In the genomic region with DNA sequence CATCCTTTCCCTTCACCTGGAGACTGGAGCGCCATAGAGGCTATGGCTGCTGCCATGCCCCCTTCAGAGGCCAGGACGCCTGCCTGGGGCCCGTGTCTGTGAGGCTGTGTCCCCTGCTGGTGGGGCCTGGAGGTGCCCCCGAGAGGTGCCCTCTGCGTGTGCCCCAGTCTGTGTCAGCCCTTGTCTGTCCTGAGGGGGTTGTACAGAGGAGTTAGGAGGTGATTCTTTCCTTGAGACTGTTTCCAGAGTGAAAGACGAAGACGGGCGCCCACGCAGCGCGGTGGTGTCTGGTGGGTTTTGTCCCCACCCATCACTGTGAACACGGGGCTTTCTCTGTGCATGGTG, we compare ENCODE assay signal across 25 cellular contexts. TPM values are rescaled to one million over a fixed set of nuclear protein-coding genes. Genes with fewer than 3 reads are reported as not detected.
DNase-seq lines count a peak whose midpoint lies in the region; ATAC-seq and TF ChIP-seq lines count a peak whose summit lies in the region.
"Had no signal": no experiment of that assay in that cellular context is flagged by ENCODE, and none has a peak within 500 bp of the region (broad histone marks: within the 10 kb centered on the region; RNA-seq: fewer than 3 reads in every experiment).

No MANE protein-coding gene starts in this region.

- DNase-seq in activated naive CD4-positive, alpha-beta T cell treated with anti-CD3 and anti-CD28 coated beads, Interleukin-2, amount 50 U/mL, for 72 hours (ENCODE audit: low spot score in 2 of 2), result no peak
- DNase-seq in activated naive CD4-positive, alpha-beta T cell treated with Interleukin-2 at 50 U/mL for 16 hours, result no peak
- DNase-seq in WTC11 (ENCODE audit: low spot score) (no peak), left lobe of liver (ENCODE audit: low spot score) (no peak), NCI-H226 (no peak), NCI-H1092 treated with DMSO at 0.1 percent for 48 hours (lab: John Stamatoyannopoulos, UW) (no peak), H4 (ENCODE audit: low spot score) (no peak)
- no peak for DNase-seq in activated CD4-positive, CD25-positive, alpha-beta regulatory T cell (lab: John Stamatoyannopoulos, UW)
- DNase-seq: activated gamma-delta T cell treated with Interleukin-2 at 50 U/mL for 16 hours; CD4-positive, alpha-beta memory T cell; cerebellar nuclear complex; DMS53; effector CD8-positive, alpha-beta T cell; esophagus squamous epithelium; KG1; left lung; NCI-H1105 treated with DMSO at 0.1 percent for 48 hours; NCI-H2107; NCI-H524; Right ventricle myocardium superior; stimulated activated CD4-positive, alpha-beta T cell treated with anti-CD3 and anti-CD28 coated beads, Interleukin-4, amount 100 ng/mL, for 4 hours had no signal

- peaks cover 7 to 12% of the 10 kb centered on the region in 2 donors for H3K36me3 Mint-ChIP-seq in activated naive CD4-positive, alpha-beta T cell treated with anti-CD3 and anti-CD28 coated beads, Interleukin-2, amount 50 U/mL, for 72 hours
- H3K36me3 Mint-ChIP-seq in WTC11, result peaks cover 44% of the 10 kb centered on the region

- no peaks in the 10 kb centered on the region for H3K27me3 Mint-ChIP-seq in WTC11 (ENCODE audit: low read depth)
- H3K27me3 Mint-ChIP-seq: CD4-positive, alpha-beta memory T cell had no signal

- peak; percentile 23 to 32 for ATAC-seq in activated naive CD4-positive, alpha-beta T cell treated with anti-CD3 and anti-CD28 coated beads, Interleukin-2, amount 50 U/mL, for 72 hours
- ATAC-seq in WTC11 (peak; percentile 55), left lobe of liver (peak; percentile 27)
- ATAC-seq: left lung had no signal

- H3K4me1 Mint-ChIP-seq in WTC11, result no peaks in the 10 kb centered on the region
- H3K4me1 Mint-ChIP-seq: mesothelial cell of epicardium had no signal

- POLR2A ChIA-PET in WTC11 (lab: Charles Lee), result no interaction called here

- TF ChIP-seq CTCF in WTC11 (IDR thresholded peaks at IDR 0.05), result no peak

- H3K9me3 Mint-ChIP-seq in activated naive CD4-positive, alpha-beta T cell treated with anti-CD3 and anti-CD28 coated beads, Interleukin-2, amount 50 U/mL, for 72 hours, result no peaks in the 10 kb centered on the region
- no peaks in the 10 kb centered on the region for H3K9me3 Mint-ChIP-seq in WTC11
- H3K9me3 Mint-ChIP-seq: CD4-positive, alpha-beta memory T cell; mesothelial cell of epicardium had no signal

- CTCF ChIA-PET in WTC11 (lab: Charles Lee), result interaction anchor here (0.6 kb wide), 1 partner anchor 125 kb away, joined by 3 read pairs; no protein-coding TSS in a partner anchor

- H3K27ac Mint-ChIP-seq in activated naive CD4-positive, alpha-beta T cell treated with anti-CD3 and anti-CD28 coated beads, Interleukin-2, amount 50 U/mL, for 72 hours, result peak overlapping the region in 1 of 2 donors; percentile 0
- H3K27ac Mint-ChIP-seq in WTC11, result no peak overlapping the region
- H3K27ac Mint-ChIP-seq: CD4-positive, alpha-beta memory T cell; mesothelial cell of epicardium had no signal

- no peak overlapping the region for H3K4me3 Mint-ChIP-seq in WTC11
- H3K4me3 Mint-ChIP-seq: CD4-positive, alpha-beta memory T cell; mesothelial cell of epicardium had no signal

TF ChIP-seq in WTC11, 78 proteins besides CTCF, POLR2A, EP300 and RAD21 (continues in another document):
- no peak for TF ChIP-seq TEAD4 (CRISPR knock-in tag; IDR thresholded peaks at IDR 0.05)
- TF ChIP-seq IRF2 (CRISPR knock-in tag; IDR thresholded peaks at IDR 0.05; ENCODE audit: borderline replicate concordance, low read depth), result no peak
- TF ChIP-seq, protein P1, sequence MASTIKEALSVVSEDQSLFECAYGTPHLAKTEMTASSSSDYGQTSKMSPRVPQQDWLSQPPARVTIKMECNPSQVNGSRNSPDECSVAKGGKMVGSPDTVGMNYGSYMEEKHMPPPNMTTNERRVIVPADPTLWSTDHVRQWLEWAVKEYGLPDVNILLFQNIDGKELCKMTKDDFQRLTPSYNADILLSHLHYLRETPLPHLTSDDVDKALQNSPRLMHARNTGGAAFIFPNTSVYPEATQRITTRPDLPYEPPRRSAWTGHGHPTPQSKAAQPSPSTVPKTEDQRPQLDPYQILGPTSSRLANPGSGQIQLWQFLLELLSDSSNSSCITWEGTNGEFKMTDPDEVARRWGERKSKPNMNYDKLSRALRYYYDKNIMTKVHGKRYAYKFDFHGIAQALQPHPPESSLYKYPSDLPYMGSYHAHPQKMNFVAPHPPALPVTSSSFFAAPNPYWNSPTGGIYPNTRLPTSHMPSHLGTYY (CRISPR knock-in tag; IDR thresholded peaks at IDR 0.05), result no peak
- TF ChIP-seq OVOL2 (CRISPR knock-in tag; IDR thresholded peaks at IDR 0.05; ENCODE audit: borderline replicate concordance), result no peak
- no peak for TF ChIP-seq GRHL2 (CRISPR knock-in tag; IDR thresholded peaks at IDR 0.05; ENCODE audit: insufficient replicate concordance, severe bottlenecking)
- TF ChIP-seq, protein P2, sequence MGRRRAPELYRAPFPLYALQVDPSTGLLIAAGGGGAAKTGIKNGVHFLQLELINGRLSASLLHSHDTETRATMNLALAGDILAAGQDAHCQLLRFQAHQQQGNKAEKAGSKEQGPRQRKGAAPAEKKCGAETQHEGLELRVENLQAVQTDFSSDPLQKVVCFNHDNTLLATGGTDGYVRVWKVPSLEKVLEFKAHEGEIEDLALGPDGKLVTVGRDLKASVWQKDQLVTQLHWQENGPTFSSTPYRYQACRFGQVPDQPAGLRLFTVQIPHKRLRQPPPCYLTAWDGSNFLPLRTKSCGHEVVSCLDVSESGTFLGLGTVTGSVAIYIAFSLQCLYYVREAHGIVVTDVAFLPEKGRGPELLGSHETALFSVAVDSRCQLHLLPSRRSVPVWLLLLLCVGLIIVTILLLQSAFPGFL (CRISPR knock-in tag; IDR thresholded peaks at IDR 0.05; ENCODE audit: borderline replicate concordance), result no peak
- no peak for TF ChIP-seq TP53 (CRISPR knock-in tag; IDR thresholded peaks at IDR 0.05)
- no peak for TF ChIP-seq ZNF219 (CRISPR knock-in tag; IDR thresholded peaks at IDR 0.05; ENCODE audit: borderline replicate concordance)
- TF ChIP-seq, protein P3, sequence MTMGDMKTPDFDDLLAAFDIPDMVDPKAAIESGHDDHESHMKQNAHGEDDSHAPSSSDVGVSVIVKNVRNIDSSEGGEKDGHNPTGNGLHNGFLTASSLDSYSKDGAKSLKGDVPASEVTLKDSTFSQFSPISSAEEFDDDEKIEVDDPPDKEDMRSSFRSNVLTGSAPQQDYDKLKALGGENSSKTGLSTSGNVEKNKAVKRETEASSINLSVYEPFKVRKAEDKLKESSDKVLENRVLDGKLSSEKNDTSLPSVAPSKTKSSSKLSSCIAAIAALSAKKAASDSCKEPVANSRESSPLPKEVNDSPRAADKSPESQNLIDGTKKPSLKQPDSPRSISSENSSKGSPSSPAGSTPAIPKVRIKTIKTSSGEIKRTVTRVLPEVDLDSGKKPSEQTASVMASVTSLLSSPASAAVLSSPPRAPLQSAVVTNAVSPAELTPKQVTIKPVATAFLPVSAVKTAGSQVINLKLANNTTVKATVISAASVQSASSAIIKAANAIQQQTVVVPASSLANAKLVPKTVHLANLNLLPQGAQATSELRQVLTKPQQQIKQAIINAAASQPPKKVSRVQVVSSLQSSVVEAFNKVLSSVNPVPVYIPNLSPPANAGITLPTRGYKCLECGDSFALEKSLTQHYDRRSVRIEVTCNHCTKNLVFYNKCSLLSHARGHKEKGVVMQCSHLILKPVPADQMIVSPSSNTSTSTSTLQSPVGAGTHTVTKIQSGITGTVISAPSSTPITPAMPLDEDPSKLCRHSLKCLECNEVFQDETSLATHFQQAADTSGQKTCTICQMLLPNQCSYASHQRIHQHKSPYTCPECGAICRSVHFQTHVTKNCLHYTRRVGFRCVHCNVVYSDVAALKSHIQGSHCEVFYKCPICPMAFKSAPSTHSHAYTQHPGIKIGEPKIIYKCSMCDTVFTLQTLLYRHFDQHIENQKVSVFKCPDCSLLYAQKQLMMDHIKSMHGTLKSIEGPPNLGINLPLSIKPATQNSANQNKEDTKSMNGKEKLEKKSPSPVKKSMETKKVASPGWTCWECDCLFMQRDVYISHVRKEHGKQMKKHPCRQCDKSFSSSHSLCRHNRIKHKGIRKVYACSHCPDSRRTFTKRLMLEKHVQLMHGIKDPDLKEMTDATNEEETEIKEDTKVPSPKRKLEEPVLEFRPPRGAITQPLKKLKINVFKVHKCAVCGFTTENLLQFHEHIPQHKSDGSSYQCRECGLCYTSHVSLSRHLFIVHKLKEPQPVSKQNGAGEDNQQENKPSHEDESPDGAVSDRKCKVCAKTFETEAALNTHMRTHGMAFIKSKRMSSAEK (CRISPR knock-in tag; IDR thresholded peaks at IDR 0.05; ENCODE audit: borderline replicate concordance), result no peak
- TF ChIP-seq FOXK1 (CRISPR knock-in tag; IDR thresholded peaks at IDR 0.05), result no peak
- TF ChIP-seq NR2C2 (CRISPR knock-in tag; IDR thresholded peaks at IDR 0.05), result no peak

RNA-seq across cellular contexts. Expression of a gene that starts 24.6 kb away (rescaled TPM):
- total RNA-seq in activated naive CD4-positive, alpha-beta T cell treated with anti-CD3 and anti-CD28 coated beads, Interleukin-2, amount 50 U/mL, for 72 hours, result 10 to 100 TPM; 53.7 to 56.5 TPM
- total RNA-seq in WTC11 (2021) (55.0 to 62.5 TPM (median 61.3 TPM) in 3 replicates), left lobe of liver (7.4 TPM)
- total RNA-seq in H4 (2014; rRNA removed; shearing (Covaris generic)), result 8.1 and 11.3 TPM in 2 replicates

RNA-seq across cellular contexts. Expression of a gene that starts 33.7 kb away (rescaled TPM):
- 100 to 1,000 TPM in 1 of 2 donors, 10 to 100 TPM in 1; 66.9 to 107 TPM for total RNA-seq in activated naive CD4-positive, alpha-beta T cell treated with anti-CD3 and anti-CD28 coated beads, Interleukin-2, amount 50 U/mL, for 72 hours
- 58.2 to 70.5 TPM (median 63.9 TPM) in 3 replicates for total RNA-seq in WTC11 (2021)
- 112 TPM for total RNA-seq in left lobe of liver
- 56.2 and 83.0 TPM in 2 replicates for total RNA-seq in H4 (2014; rRNA removed; shearing (Covaris generic))

RNA-seq across cellular contexts. Expression of a gene that starts 34.2 kb away (rescaled TPM):
- total RNA-seq in activated naive CD4-positive, alpha-beta T cell treated with anti-CD3 and anti-CD28 coated beads, Interleukin-2, amount 50 U/mL, for 72 hours, result 1 to 10 TPM; 1.5 to 2.5 TPM
- 0.85 to 1.7 TPM (median 1.5 TPM) in 3 replicates for total RNA-seq in WTC11 (2021)
- total RNA-seq in left lobe of liver, result 411 TPM
- total RNA-seq in H4 (2014; rRNA removed; shearing (Covaris generic)), result not detected in 2 replicates
- total RNA-seq: pulmonary artery endothelial cell, smooth muscle cell had no signal

RNA-seq across cellular contexts. Expression of a gene that starts 41.2 kb away (rescaled TPM):
- 1 to 10 TPM in 1 of 2 donors, under 1 TPM in 1; 0.64 to 2.0 TPM for total RNA-seq in activated naive CD4-positive, alpha-beta T cell treated with anti-CD3 and anti-CD28 coated beads, Interleukin-2, amount 50 U/mL, for 72 hours
- total RNA-seq in WTC11 (2021), result 1.9 to 4.7 TPM (median 3.4 TPM) in 3 replicates
- 30.3 TPM for total RNA-seq in left lobe of liver
- not detected in 2 replicates for total RNA-seq in H4 (2014; rRNA removed; shearing (Covaris generic))
- total RNA-seq: ascending aorta, esophagus squamous epithelium, pulmonary artery endothelial cell, smooth muscle cell had no signal

RNA-seq across cellular contexts. Expression of a gene that starts 44.8 kb away (rescaled TPM):
- 100 to 1,000 TPM; 272 to 274 TPM for total RNA-seq in activated naive CD4-positive, alpha-beta T cell treated with anti-CD3 and anti-CD28 coated beads, Interleukin-2, amount 50 U/mL, for 72 hours
- total RNA-seq in WTC11 (2021), result 312 to 334 TPM (median 328 TPM) in 3 replicates
- 232 TPM for total RNA-seq in left lobe of liver
- total RNA-seq in H4 (2014; rRNA removed; shearing (Covaris generic)), result 458 and 510 TPM in 2 replicates

Comparison
In these comparisons a context has a peak if more than half of its experiments do, and no peak if none do; other contexts are left out.
1. RNA of a gene that starts 34.2 kb away (total RNA-seq): 411 TPM in left lobe of liver (single experiment); 1.5 to 2.5 TPM in activated naive CD4-positive, alpha-beta T cell treated with anti-CD3 and anti-CD28 coated beads, Interleukin-2, amount 50 U/mL, for 72 hours, 0.85 to 1.7 TPM in WTC11 and not detected in H4; every median in the first group is over 100 times any median in the second.
2. Peak in every context shown above with its lines, with median percentiles within 50 percentile points of each other: ATAC-seq.